Comparison of ENCODE assay signal across 1 cellular context in genomic region chr7:106071356-106071998, GRCh38.
TF ChIP-seq lines count a peak whose summit lies in the region.

No MANE protein-coding gene starts in this region.

TF ChIP-seq in H1, 55 proteins besides CTCF, POLR2A, EP300 and RAD21 (continued from another document):
- TF ChIP-seq CHD7 (IDR thresholded peaks at IDR 0.05; ENCODE audit: insufficient replicate concordance, low read length) (no peak), JUN (IDR thresholded peaks at IDR 0.05; ENCODE audit: low read depth, low read length) (no peak), CHD2 (IDR thresholded peaks at IDR 0.05; ENCODE audit: low read length) (no peak), SIN3A (conservative IDR thresholded peaks at IDR 0.05 in 1 of 2, IDR thresholded peaks at IDR 0.05 in 1 of 2; ENCODE audit: low read depth in 1 of 2, low read length in 2 of 2) (no peak), MAFK (IDR thresholded peaks at IDR 0.05; ENCODE audit: low read depth, low read length) (no peak), USF2 (IDR thresholded peaks at IDR 0.05; ENCODE audit: low read length) (no peak)
